In the genomic region with DNA sequence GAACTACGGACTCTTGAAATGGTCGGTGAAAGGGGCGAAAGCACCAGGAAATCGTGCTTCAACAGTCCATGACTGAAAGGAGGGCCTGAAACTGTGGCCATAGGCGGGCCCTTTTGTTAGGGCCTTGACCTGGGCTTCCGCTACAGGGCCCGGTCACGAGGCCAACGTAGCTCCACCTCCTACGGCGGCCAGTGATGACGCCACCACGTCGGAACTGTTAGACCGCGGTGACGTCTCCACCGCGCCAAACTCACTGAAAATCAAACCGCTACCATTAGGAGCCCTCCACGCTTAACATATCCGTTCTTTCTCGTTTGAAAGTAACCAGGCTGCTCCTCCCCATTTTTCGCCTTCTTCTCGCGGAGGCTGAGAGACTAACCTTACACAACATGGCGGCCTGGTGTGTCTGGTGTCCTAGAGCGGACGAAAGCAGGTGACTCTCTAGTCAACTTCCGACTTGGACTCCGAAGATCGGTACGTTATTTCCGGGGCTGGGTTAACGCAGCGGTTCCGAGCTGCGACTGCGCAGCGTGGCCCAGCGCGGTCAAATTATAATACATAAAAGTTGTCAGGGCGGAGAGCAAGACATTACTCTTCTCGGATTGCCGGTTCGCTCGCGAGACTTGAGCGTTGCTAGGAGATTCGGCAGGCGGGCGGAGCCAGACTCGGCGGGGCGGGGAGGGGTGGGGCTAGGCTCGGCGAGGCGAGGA, we compare ENCODE assay signal across 8 cellular contexts. TPM values are rescaled to one million over a fixed set of nuclear protein-coding genes. Genes with fewer than 3 reads are reported as not detected.
DNase-seq lines count a peak whose midpoint lies in the region; ATAC-seq, FAIRE-seq and TF ChIP-seq lines count a peak whose summit lies in the region.

No MANE protein-coding gene starts in this region.

- peak; percentile 38 for FAIRE-seq in D721Med (lab: Jason Lieb, UNC)
- peak; percentile 90 for FAIRE-seq in endothelial cell of umbilical vein (lab: Jason Lieb, UNC)

- TSS peak; percentile 84 for BruUV-seq in endothelial cell of umbilical vein (replicated peaks; lab: Mats Ljungman, UMichigan)

- no peaks in the 10 kb centered on the region for H3K9me3 ChIP-seq in HUES48 (ENCODE audit: control insufficient read depth, insufficient read depth, low read length)
- no peaks in the 10 kb centered on the region for H3K9me3 ChIP-seq in NT2/D1 (ENCODE audit: insufficient read depth, low read length)
- no peaks in the 10 kb centered on the region for H3K9me3 ChIP-seq in endothelial cell of umbilical vein (replicated peaks; ENCODE audit: control insufficient read depth, insufficient read depth, low read length)
- H3K9me3 ChIP-seq in mesodermal cell (ENCODE audit: control insufficient read depth, low read length) = no peaks in the 10 kb centered on the region

- intact Hi-C loops in endothelial cell of umbilical vein (cut with micrococcal nuclease) = loop anchor here (1.0 to 5.0 kb wide), 4 partner anchors 9 to 1132 kb away; partner anchors contain the start of genes GAS5, MRPS14 and ZBTB37

- TF ChIP-seq CTCF in D721Med (IDR thresholded peaks at IDR 0.05; ENCODE audit: insufficient read depth, missing control alignments) (no peak), endothelial cell of umbilical vein (IDR thresholded peaks at IDR 0.05; ENCODE audit: extremely low read depth in 1 of 2, insufficient read depth in 1 of 2, low read depth in 1 of 2, low read length in 2 of 2) (no peak)

- H2AFZ ChIP-seq in endothelial cell of umbilical vein (ENCODE audit: low read depth, low read length) = peak overlapping the region; percentile 18

- peaks cover 4% of the 10 kb centered on the region for H3K36me3 ChIP-seq in HUES48 (ENCODE audit: control insufficient read depth, insufficient read depth, low read length)
- peaks cover 31% of the 10 kb centered on the region for H3K36me3 ChIP-seq in NT2/D1 (ENCODE audit: insufficient read depth, insufficient read length, low read length)
- no peaks in the 10 kb centered on the region for H3K36me3 ChIP-seq in endothelial cell of umbilical vein (ENCODE audit: control insufficient read depth in 2 of 2, extremely low read depth in 1 of 2, insufficient read depth in 2 of 2, low read length in 2 of 2)
- H3K36me3 ChIP-seq in mesodermal cell (ENCODE audit: control insufficient read depth, insufficient read depth, low read length) = peaks cover 4% of the 10 kb centered on the region

- TF ChIP-seq POLR2A in endothelial cell of umbilical vein (IDR thresholded peaks at IDR 0.05; ENCODE audit: low read depth, low read length) = peak; percentile 91

- peak overlapping the region; percentile 84 for H3K4me2 ChIP-seq in endothelial cell of umbilical vein (ENCODE audit: insufficient read depth, low read length)

- WGBS in mesodermal cell (ENCODE audit: insufficient coverage in 2 of 2), 2 experiments = 0% methylated on average over 42 to 50 of the region's 58 CpGs

- H3K79me2 ChIP-seq in endothelial cell of umbilical vein (ENCODE audit: control insufficient read depth, insufficient read depth, low read length) = peaks cover 44% of the 10 kb centered on the region

- H3K9me1 ChIP-seq in endothelial cell of umbilical vein (replicated peaks; ENCODE audit: control insufficient read depth, extremely low read depth, insufficient read depth, low read length) = no peaks in the 10 kb centered on the region

- H3K27me3 ChIP-seq in HUES48 (ENCODE audit: control insufficient read depth, insufficient read depth, low read length) = no peaks in the 10 kb centered on the region
- no peaks in the 10 kb centered on the region for H3K27me3 ChIP-seq in NT2/D1 (ENCODE audit: insufficient read depth, insufficient read length)
- H3K27me3 ChIP-seq in endothelial cell of umbilical vein (ENCODE audit: control insufficient read depth in 2 of 2, insufficient read depth in 2 of 2, low read length in 2 of 2) = no peaks in the 10 kb centered on the region

- ATAC-seq in GM21447 (IDR thresholded peaks at IDR 0.05; ENCODE audit: unreplicated experiment) = peak; percentile 69

- H3K4me3 ChIP-seq in HUES48 (ENCODE audit: low read depth, low read length) (peak overlapping the region; percentile 97), NT2/D1 (ENCODE audit: insufficient read length, low read depth) (peak overlapping the region; percentile 98), endothelial cell of umbilical vein (replicated peaks in 1 of 3; ENCODE audit: insufficient read depth in 1 of 3, low read depth in 1 of 3, low read length in 3 of 3) (peak overlapping the region in 2 of 3 experiments; percentile 67 to 95), mesodermal cell (ENCODE audit: extremely low read depth, insufficient read depth, low read length, poor library complexity, severe bottlenecking) (peak overlapping the region; percentile 98)

- H4K20me1 ChIP-seq in endothelial cell of umbilical vein (replicated peaks; ENCODE audit: control insufficient read depth, extremely low read depth, insufficient read depth, low read length) = peaks cover 3% of the 10 kb centered on the region

- dilution Hi-C loops in endothelial cell of umbilical vein (cut with MboI; ENCODE audit: extremely low pct_ligation_motif_present, low sequenced_read_pairs) = no loop called here

- DNase-seq in D721Med (ENCODE audit: insufficient read length, low spot score) (peak; percentile 70), NT2/D1 (ENCODE audit: low read depth, low spot score) (peak; percentile 99), endothelial cell of umbilical vein (ENCODE audit: low read depth, low spot score) (peak; percentile 100)
- peak; percentile 93 for DNase-seq in activated CD8-positive, alpha-beta memory T cell treated with anti-CD3 and anti-CD28 coated beads, Interleukin-2, amount 50 U/mL, for 24 hours (ENCODE audit: extremely low read depth)
- peak; percentile 93 for DNase-seq in stimulated activated CD8-positive, alpha-beta memory T cell treated with anti-CD3 and anti-CD28 coated beads, Interleukin-15, amount 100 ng/mL, for 24 hours (ENCODE audit: low read depth)

- POLR2A ChIA-PET in endothelial cell of umbilical vein (lab: Charles Lee) = interaction anchor here (0.5 to 3.0 kb wide), 3 partner anchors 12 to 241 kb away, joined by 3 to 20 read pairs (median 5); partner anchors contain the start of gene MRPS14

- CTCF ChIA-PET in endothelial cell of umbilical vein (lab: Charles Lee) = interaction anchor here (0.6 to 6.1 kb wide), 12 partner anchors 10 to 737 kb away, joined by 3 to 50 read pairs (median 4); partner anchors contain the start of gene MRPS14

- peaks cover 14% of the 10 kb centered on the region for H3K4me1 ChIP-seq in HUES48 (ENCODE audit: control insufficient read depth, insufficient read depth, low read length)
- H3K4me1 ChIP-seq in NT2/D1 (ENCODE audit: insufficient read depth, insufficient read length) = no peaks in the 10 kb centered on the region
- H3K4me1 ChIP-seq in endothelial cell of umbilical vein (ENCODE audit: control insufficient read depth, extremely low read depth, insufficient read depth, low read length) = peaks cover 38% of the 10 kb centered on the region
- peaks cover 9% of the 10 kb centered on the region for H3K4me1 ChIP-seq in mesodermal cell (ENCODE audit: control insufficient read depth, insufficient read depth, low read length, poor library complexity, severe bottlenecking)

- H3K27ac ChIP-seq in HUES48 (ENCODE audit: low read depth, low read length) (peak overlapping the region; percentile 99), endothelial cell of umbilical vein (ENCODE audit: insufficient read depth, low read depth, low read length) (peak overlapping the region; percentile 90), mesodermal cell (ENCODE audit: low read depth, low read length, severe bottlenecking) (peak overlapping the region; percentile 100)

- peak overlapping the region; percentile 99 for H3K9ac ChIP-seq in HUES48 (ENCODE audit: low read depth, low read length)
- H3K9ac ChIP-seq in NT2/D1 (ENCODE audit: insufficient read length, low read depth) = peak overlapping the region; percentile 96
- H3K9ac ChIP-seq in endothelial cell of umbilical vein (replicated peaks; ENCODE audit: extremely low read depth, insufficient read depth, low read length) = peak overlapping the region; percentile 96

TF ChIP-seq in endothelial cell of umbilical vein, 7 proteins besides CTCF, POLR2A, EP300 and RAD21 (continues in another document):
- TF ChIP-seq MYC (IDR thresholded peaks at IDR 0.05; ENCODE audit: low read depth, low read length) (no peak), FOS (IDR thresholded peaks at IDR 0.05; ENCODE audit: borderline replicate concordance, insufficient read depth, low read length) (no peak), POLR2AphosphoS5 (IDR thresholded peaks at IDR 0.05; ENCODE audit: insufficient read depth, low read depth, low read length) (peak; percentile 85), EZH2 (IDR thresholded peaks at IDR 0.05; ENCODE audit: borderline replicate concordance, low read depth, low read length, severe bottlenecking) (no peak), JUN (IDR thresholded peaks at IDR 0.05; ENCODE audit: borderline replicate concordance, insufficient read depth, insufficient read length, low read depth) (no peak), GATA2 (IDR thresholded peaks at IDR 0.05; ENCODE audit: insufficient read depth, insufficient read length, low read depth, low read length) (no peak)

RNA-seq across cellular contexts. Expression of gene CACYBP, which starts 0.4 kb away (rescaled TPM):
- 149 and 173 TPM in 2 replicates for total RNA-seq in endothelial cell of umbilical vein
- 14.7 and 29.5 TPM in 2 replicates for polyA plus RNA-seq in endothelial cell of umbilical vein
- polyA plus RNA-seq in endothelial cell of umbilical vein (2011; cell fraction: cytosol; rRNA removed) = 53.5 and 62.5 TPM in 2 replicates
- polyA plus RNA-seq in endothelial cell of umbilical vein (2011; cell fraction: nucleus; rRNA removed) = 24.4 and 34.4 TPM in 2 replicates
- 170 and 180 TPM in 2 replicates for polyA plus RNA-seq in endothelial cell of umbilical vein (2012)
- 6.7 and 7.0 TPM in 2 replicates for polyA minus RNA-seq in endothelial cell of umbilical vein
- polyA minus RNA-seq in endothelial cell of umbilical vein (2011; cell fraction: cytosol; rRNA and poly(A)+ RNA removed) = 54.7 TPM
- 10.7 and 13.4 TPM in 2 replicates for polyA minus RNA-seq in endothelial cell of umbilical vein (2011; cell fraction: nucleus; rRNA and poly(A)+ RNA removed)
- 99.1 TPM for polyA plus RNA-seq in mesodermal cell (2013, experiment 1 of 2)
- 134 TPM for polyA plus RNA-seq in mesodermal cell (2013, experiment 2 of 2)

RNA-seq across cellular contexts. Expression of gene MRPS14, which starts 23.9 kb away (rescaled TPM):
- total RNA-seq in endothelial cell of umbilical vein = 31.6 and 31.8 TPM in 2 replicates
- 24.7 and 29.5 TPM in 2 replicates for polyA plus RNA-seq in endothelial cell of umbilical vein
- 26.5 and 30.6 TPM in 2 replicates for polyA plus RNA-seq in endothelial cell of umbilical vein (2011; cell fraction: cytosol; rRNA removed)
- 15.9 and 20.6 TPM in 2 replicates for polyA plus RNA-seq in endothelial cell of umbilical vein (2011; cell fraction: nucleus; rRNA removed)
- 34.4 and 43.6 TPM in 2 replicates for polyA plus RNA-seq in endothelial cell of umbilical vein (2012)
- polyA minus RNA-seq in endothelial cell of umbilical vein = 15.0 and 20.1 TPM in 2 replicates
- 12.0 TPM for polyA minus RNA-seq in endothelial cell of umbilical vein (2011; cell fraction: cytosol; rRNA and poly(A)+ RNA removed)
- 10.0 and 13.1 TPM in 2 replicates for polyA minus RNA-seq in endothelial cell of umbilical vein (2011; cell fraction: nucleus; rRNA and poly(A)+ RNA removed)
- polyA plus RNA-seq in mesodermal cell (2013, experiment 1 of 2) = 35.0 TPM
- 32.8 TPM for polyA plus RNA-seq in mesodermal cell (2013, experiment 2 of 2)

Comparison
In these comparisons a context has a peak if more than half of its experiments do, and no peak if none do; other contexts are left out.
1. Peak in every context shown above with its lines: DNase-seq, ATAC-seq, H3K4me3 ChIP-seq and H3K27ac ChIP-seq.